Comparison of ENCODE assay signal across 8 cellular contexts in the genomic region with DNA sequence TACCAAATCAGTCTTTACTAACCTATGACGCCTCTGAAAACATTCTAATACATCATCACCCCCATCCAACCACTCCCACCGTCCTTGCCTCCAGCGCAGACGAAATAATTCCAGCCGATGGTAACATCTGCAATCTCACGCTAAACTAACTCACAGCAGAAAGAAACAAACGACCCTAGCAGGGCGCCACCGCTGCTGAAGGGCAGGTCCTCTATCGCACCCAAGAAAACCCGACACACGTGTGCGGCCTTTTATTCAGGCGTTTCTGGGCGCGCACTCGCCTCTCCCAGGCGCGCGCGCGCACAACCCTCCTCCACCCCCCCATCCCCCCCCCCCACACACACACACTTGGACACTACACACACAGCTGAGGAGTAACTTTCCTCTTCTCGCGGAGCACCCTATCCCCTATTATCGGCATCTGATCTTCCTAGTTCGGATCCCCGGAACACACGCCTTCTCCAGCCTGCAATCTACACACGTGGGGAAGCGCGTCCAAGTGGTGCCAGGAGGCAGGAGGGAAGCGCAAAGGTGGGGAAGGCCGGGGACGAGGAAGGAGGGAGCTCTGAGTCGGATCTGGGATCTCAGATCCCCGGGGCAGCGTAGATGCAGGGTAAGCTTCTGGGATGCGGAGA. TPM values are rescaled to one million over a fixed set of nuclear protein-coding genes. Genes with fewer than 3 reads are reported as not detected.
DNase-seq lines count a peak whose midpoint lies in the region; ATAC-seq, FAIRE-seq and TF ChIP-seq lines count a peak whose summit lies in the region.

No MANE protein-coding gene starts in this region.

- peaks cover 38% of the 10 kb centered on the region for H3K79me2 ChIP-seq in astrocyte (ENCODE audit: insufficient read depth, low read length)

- TF ChIP-seq CTCF in RWPE1 (conservative IDR thresholded peaks at IDR 0.05; ENCODE audit: low read depth) = no peak
- no peak for TF ChIP-seq CTCF in astrocyte (IDR thresholded peaks at IDR 0.05; ENCODE audit: insufficient read depth, low read depth, low read length)

- peak overlapping the region; percentile 82 for H3K9ac ChIP-seq in astrocyte (ENCODE audit: low read length)

- H3K36me3 ChIP-seq in astrocyte (ENCODE audit: insufficient read depth, low read length) = no peaks in the 10 kb centered on the region

- H3K9me3 Mint-ChIP-seq in astrocyte (ENCODE audit: unreplicated experiment) = peaks cover 2% of the 10 kb centered on the region

- peak overlapping the region; percentile 79 for H3K27ac Mint-ChIP-seq in astrocyte (ENCODE audit: unreplicated experiment)

- peaks cover 4% of the 10 kb centered on the region for H4K20me1 ChIP-seq in astrocyte (ENCODE audit: insufficient read depth, low read length)

- H3K4me1 ChIP-seq in astrocyte (ENCODE audit: insufficient read depth, low read length) = peaks cover 18% of the 10 kb centered on the region

- H3K27me3 Mint-ChIP-seq in astrocyte (ENCODE audit: low read depth, unreplicated experiment) = no peaks in the 10 kb centered on the region

- H3K36me3 Mint-ChIP-seq in astrocyte (ENCODE audit: low read depth, unreplicated experiment) = no peaks in the 10 kb centered on the region

- CTCF ChIA-PET in RWPE1 (lab: Yijun Ruan, JAX) = interaction anchor here (0.7 to 2.6 kb wide), 5 partner anchors 12 to 157 kb away, joined by 3 to 11 read pairs (median 5); a partner anchor contains a TSS

- peak overlapping the region; percentile 96 for H3K4me3 Mint-ChIP-seq in astrocyte (ENCODE audit: unreplicated experiment)

- no peak for FAIRE-seq in astrocyte (lab: Jason Lieb, UNC)

- H3K27ac ChIP-seq in RWPE1 = peak overlapping the region; percentile 92
- H3K27ac ChIP-seq in astrocyte (ENCODE audit: low read depth, low read length) = peak overlapping the region; percentile 47

- H2AFZ ChIP-seq in astrocyte (ENCODE audit: low read depth, low read length) = peak overlapping the region; percentile 95

- H3K4me2 ChIP-seq in astrocyte (ENCODE audit: low read length) = peak overlapping the region; percentile 100

- POLR2A ChIA-PET in RWPE1 (lab: Yijun Ruan, JAX; ENCODE audit: low non-redundant PET) = interaction anchor here (0.5 to 1.7 kb wide), 2 partner anchors 64 to 89 kb away, joined by 3 to 5 read pairs; no protein-coding TSS in a partner anchor

- intact Hi-C loops in sciatic nerve (cut with DNase I) = no loop called here

- no peaks in the 10 kb centered on the region for H3K9me3 ChIP-seq in astrocyte (ENCODE audit: insufficient read depth, low read depth, low read length)

- peak overlapping the region; percentile 86 for H3K4me3 ChIP-seq in astrocyte (ENCODE audit: insufficient read depth, low read depth, low read length)

- DNase-seq in COR-L47 (lab: John Stamatoyannopoulos, UW) (peak; percentile 61), HT1080 (ENCODE audit: low read depth) (peak; percentile 29), RWPE1 (ENCODE audit: low spot score) (peak; percentile 61), astrocyte (ENCODE audit: low read depth) (peak; percentile 30), hypothalamus (lab: John Stamatoyannopoulos, UW) (peak in 36 of 51 donors; percentile 11 to 77 (median 35)), sciatic nerve (ENCODE audit: low spot score) (no peak), KG1 (lab: John Stamatoyannopoulos, UW) (no peak), NCI-H187 treated with DMSO at 0.1 percent for 48 hours (lab: John Stamatoyannopoulos, UW) (no peak)

- H3K4me1 Mint-ChIP-seq in astrocyte (ENCODE audit: low read depth, unreplicated experiment) = peaks cover 21% of the 10 kb centered on the region

- ATAC-seq in sciatic nerve = peak; percentile 35

- H3K27me3 ChIP-seq in astrocyte (ENCODE audit: insufficient read depth, low read length) = no peaks in the 10 kb centered on the region

RNA-seq across cellular contexts. Expression of a gene that starts 1.4 kb away (rescaled TPM):
- 4.7 and 6.6 TPM in 2 replicates for total RNA-seq in HT1080 (2014; rRNA removed; shearing (Covaris generic))
- polyA plus RNA-seq in HT1080 (2015; cell fraction: cytosol; rRNA removed) = 1.6 and 1.7 TPM in 2 replicates
- polyA plus RNA-seq in HT1080 (2015; cell fraction: nucleus; rRNA removed) = 1.5 and 1.9 TPM in 2 replicates
- total RNA-seq in astrocyte (9.6 and 10.8 TPM in 2 replicates), sciatic nerve (16.3 TPM)

Comparison
In these comparisons a context has a peak if more than half of its experiments do, and no peak if none do; other contexts are left out.
1. DNase-seq: peak in COR-L47 (single experiment), HT1080 (single experiment), RWPE1 (single experiment), astrocyte (single experiment) and hypothalamus (36 of 51); none in sciatic nerve (single experiment), KG1 (single experiment) and NCI-H187 treated with DMSO at 0.1 percent for 48 hours (single experiment).